Comparison of ENCODE assay signal across 21 cellular contexts in genomic region chr14:30528119-30528518, GRCh38. TPM values are rescaled to one million over a fixed set of nuclear protein-coding genes. Genes with fewer than 3 reads are reported as not detected.
DNase-seq lines count a peak whose midpoint lies in the region; ATAC-seq and TF ChIP-seq lines count a peak whose summit lies in the region.
"Had no signal": no experiment of that assay in that cellular context is flagged by ENCODE, and none has a peak within 500 bp of the region (broad histone marks: within the 10 kb centered on the region; RNA-seq: fewer than 3 reads in every experiment).

No MANE protein-coding gene starts in this region.

- CTCF ChIA-PET in A673 (lab: Charles Lee), result no interaction called here

- peaks cover 13% of the 10 kb centered on the region; the same call in 2 of the 3 replicates for H3K9me3 Mint-ChIP-seq in GM23338
- peaks cover 0 to 3% of the 10 kb centered on the region in 2 donors for H3K9me3 Mint-ChIP-seq in stimulated activated naive B cell treated with anti-CD40 and anti-IgM and Interleukin-4, amounts not matched to agents 10 μg/mL and 1 μg/mL and 100 μg/mL, for 72 hours
- H3K9me3 Mint-ChIP-seq in stimulated activated effector memory CD8-positive, alpha-beta T cell treated with anti-CD3 and anti-CD28 coated beads, Interleukin-12 subunit alpha, Interleukin-12 subunit beta, amount 100 ng/mL, for 72 hours, result no peaks in the 10 kb centered on the region
- H3K9me3 Mint-ChIP-seq: CD4-positive, CD25-positive, alpha-beta regulatory T cell; T-helper 1 cell treated with Interleukin-12 subunit alpha and Interleukin-12 subunit beta and Interleukin-4 antibody, amounts not matched to agents 30 μg/mL and 1 μg/mL, for 36 hours had no signal

- TF ChIP-seq CTCF in A673 (conservative IDR thresholded peaks at IDR 0.05; ENCODE audit: low read depth, low read length) (no peak), GM23338 (conservative IDR thresholded peaks at IDR 0.05; ENCODE audit: low read depth in 2 of 2) (no peak), RWPE2 (IDR thresholded peaks at IDR 0.05; ENCODE audit: poor library complexity, severe bottlenecking) (no peak), fibroblast of pulmonary artery (IDR thresholded peaks at IDR 0.05; ENCODE audit: low read length, missing control alignments) (no peak)

- 0 out of 2 replicates have a peak overlapping the region, but pooled peaks have one; percentile 12 for H2AFZ ChIP-seq in GM23338

- BruUV-seq in A673 (replicated peaks; lab: Mats Ljungman, UMichigan), result no TSS peak

- POLR2A ChIA-PET in A673 (lab: Charles Lee; ENCODE audit: low non-redundant PET), result no interaction called here

- no peaks in the 10 kb centered on the region for H3K36me3 ChIP-seq in A673 (ENCODE audit: insufficient read depth, low read length, poor library complexity, severe bottlenecking)
- H3K36me3 ChIP-seq in GM23338 (ENCODE audit: insufficient read depth), result peaks cover 4% of the 10 kb centered on the region
- no peaks in the 10 kb centered on the region for H3K36me3 ChIP-seq in RWPE2 (ENCODE audit: low read depth)
- H3K36me3 ChIP-seq: HAP-1, MG63, SJSA1 had no signal

- DNase-seq in A673 (ENCODE audit: low spot score), result peak; percentile 7
- DNase-seq in GM23338 (ENCODE audit: low spot score), result peak; percentile 20
- DNase-seq in RWPE2 (ENCODE audit: low spot score), result no peak
- peak; percentile 3 for DNase-seq in fibroblast of pulmonary artery (ENCODE audit: low read depth)
- no peak for DNase-seq in superior temporal gyrus (ENCODE audit: extremely low spot score)
- DNase-seq in glomerular visceral epithelial cell (ENCODE audit: extremely low spot score), result no peak
- no peak for DNase-seq in stimulated activated naive B cell treated with anti-CD40 and anti-IgM and Interleukin-4, amounts not matched to agents 10 μg/mL and 1 μg/mL and 100 μg/mL, for 72 hours
- DNase-seq in stimulated activated effector memory CD8-positive, alpha-beta T cell treated with anti-CD3 and anti-CD28 coated beads, Interleukin-12 subunit alpha, Interleukin-12 subunit beta, amount 100 ng/mL, for 72 hours (ENCODE audit: low spot score in 2 of 2), result no peak
- DNase-seq: CD4-positive, CD25-positive, alpha-beta regulatory T cell; MG63; NCI-H1092; NCI-H1436; NCI-H187 treated with DMSO at 0.1 percent for 48 hours; NCI-H2107; NCI-H748 treated with DMSO at 0.1 percent for 48 hours; NK-92 treated with Interleukin-12 subunit alpha and Interleukin-12 subunit beta, amount 100 ng/mL, for 24 hours had no signal

- no peak overlapping the region for H3K4me3 ChIP-seq in A673 (ENCODE audit: low read depth, low read length, poor library complexity, severe bottlenecking)
- no peak overlapping the region for H3K4me3 ChIP-seq in GM23338
- H3K4me3 ChIP-seq in RWPE2 (ENCODE audit: severe bottlenecking), result no peak overlapping the region
- no peak overlapping the region for H3K4me3 ChIP-seq in fibroblast of pulmonary artery (replicated peaks; ENCODE audit: low read depth, low read length)
- H3K4me3 ChIP-seq: HAP-1, K562, MG63, SJSA1 had no signal

- H3K79me2 ChIP-seq in GM23338 (replicated peaks; ENCODE audit: insufficient read depth), result no peaks in the 10 kb centered on the region

- no peaks in the 10 kb centered on the region for H3K27me3 Mint-ChIP-seq in GM23338 (ENCODE audit: insufficient read depth, low read depth, poor library complexity)
- H3K27me3 Mint-ChIP-seq in stimulated activated naive B cell treated with anti-CD40 and anti-IgM and Interleukin-4, amounts not matched to agents 10 μg/mL and 1 μg/mL and 100 μg/mL, for 72 hours, result no peaks in the 10 kb centered on the region
- H3K27me3 Mint-ChIP-seq: CD4-positive, CD25-positive, alpha-beta regulatory T cell had no signal

- ATAC-seq in GM23338, result peak; percentile 74
- ATAC-seq in RWPE2 (ENCODE audit: low read depth), result 0 out of 3 replicates have a peak, but pooled peaks have one; percentile 43
- ATAC-seq in stimulated activated naive B cell treated with anti-CD40 and anti-IgM and Interleukin-4, amounts not matched to agents 10 μg/mL and 1 μg/mL and 100 μg/mL, for 72 hours (replicated peaks), result no peak
- ATAC-seq in stimulated activated effector memory CD8-positive, alpha-beta T cell treated with anti-CD3 and anti-CD28 coated beads, Interleukin-12 subunit alpha, Interleukin-12 subunit beta, amount 100 ng/mL, for 72 hours, result no peak
- ATAC-seq: K562, Panc1 had no signal

- H3K9me3 ChIP-seq in A673 (ENCODE audit: low read depth, low read length, poor library complexity, severe bottlenecking), result no peaks in the 10 kb centered on the region
- no peaks in the 10 kb centered on the region for H3K9me3 ChIP-seq in RWPE2 (ENCODE audit: severe bottlenecking)
- H3K9me3 ChIP-seq: HAP-1, MG63, SJSA1 had no signal

- H3K9me2 ChIP-seq in GM23338 (ENCODE audit: insufficient read depth), result peaks cover 11% of the 10 kb centered on the region

- no peak overlapping the region for H3K27ac ChIP-seq in A673 (ENCODE audit: low read depth, low read length, poor library complexity, severe bottlenecking)
- H3K27ac ChIP-seq in GM23338 (ENCODE audit: low read depth), result no peak overlapping the region
- H3K27ac ChIP-seq in RWPE2 (ENCODE audit: poor library complexity, severe bottlenecking), result no peak overlapping the region
- H3K27ac ChIP-seq: SJSA1 had no signal

- H3K4me3 Mint-ChIP-seq in GM23338, result no peak overlapping the region
- H3K4me3 Mint-ChIP-seq in stimulated activated naive B cell treated with anti-CD40 and anti-IgM and Interleukin-4, amounts not matched to agents 10 μg/mL and 1 μg/mL and 100 μg/mL, for 72 hours, result no peak overlapping the region
- H3K4me3 Mint-ChIP-seq in stimulated activated effector memory CD8-positive, alpha-beta T cell treated with anti-CD3 and anti-CD28 coated beads, Interleukin-12 subunit alpha, Interleukin-12 subunit beta, amount 100 ng/mL, for 72 hours, result no peak overlapping the region
- H3K4me3 Mint-ChIP-seq: CD4-positive, CD25-positive, alpha-beta regulatory T cell; T-helper 1 cell treated with Interleukin-12 subunit alpha and Interleukin-12 subunit beta and Interleukin-4 antibody, amounts not matched to agents 30 μg/mL and 1 μg/mL, for 36 hours had no signal

- H3F3A ChIP-seq in GM23338 (replicated peaks; ENCODE audit: low read depth), result no peaks in the 10 kb centered on the region

- H4K20me1 ChIP-seq in GM23338 (replicated peaks; ENCODE audit: insufficient read depth), result no peaks in the 10 kb centered on the region

- intact Hi-C loops in A673 (cut with micrococcal nuclease; ENCODE audit: unreplicated experiment), result loop anchor here (10.0 kb wide), 1 partner anchor 1773 kb away; no protein-coding TSS in a partner anchor

- peaks cover 13% of the 10 kb centered on the region; the same call in 1 of the 3 replicates for H3K36me3 Mint-ChIP-seq in GM23338 (ENCODE audit: low read depth)
- no peaks in the 10 kb centered on the region for H3K36me3 Mint-ChIP-seq in stimulated activated naive B cell treated with anti-CD40 and anti-IgM and Interleukin-4, amounts not matched to agents 10 μg/mL and 1 μg/mL and 100 μg/mL, for 72 hours
- no peaks in the 10 kb centered on the region for H3K36me3 Mint-ChIP-seq in stimulated activated effector memory CD8-positive, alpha-beta T cell treated with anti-CD3 and anti-CD28 coated beads, Interleukin-12 subunit alpha, Interleukin-12 subunit beta, amount 100 ng/mL, for 72 hours
- H3K36me3 Mint-ChIP-seq: CD4-positive, CD25-positive, alpha-beta regulatory T cell had no signal

- H3K27me3 ChIP-seq in A673 (replicated peaks; ENCODE audit: insufficient read depth, low read depth, low read length, poor library complexity), result no peaks in the 10 kb centered on the region
- no peaks in the 10 kb centered on the region for H3K27me3 ChIP-seq in GM23338 (ENCODE audit: insufficient read depth)
- H3K27me3 ChIP-seq in RWPE2 (ENCODE audit: insufficient read depth, poor library complexity, severe bottlenecking), result no peaks in the 10 kb centered on the region
- H3K27me3 ChIP-seq: MG63, SJSA1 had no signal

- no peak overlapping the region for H3K27ac Mint-ChIP-seq in GM23338
- no peak overlapping the region for H3K27ac Mint-ChIP-seq in stimulated activated naive B cell treated with anti-CD40 and anti-IgM and Interleukin-4, amounts not matched to agents 10 μg/mL and 1 μg/mL and 100 μg/mL, for 72 hours
- H3K27ac Mint-ChIP-seq in stimulated activated effector memory CD8-positive, alpha-beta T cell treated with anti-CD3 and anti-CD28 coated beads, Interleukin-12 subunit alpha, Interleukin-12 subunit beta, amount 100 ng/mL, for 72 hours, result no peak overlapping the region
- H3K27ac Mint-ChIP-seq: CD4-positive, CD25-positive, alpha-beta regulatory T cell; T-helper 1 cell treated with Interleukin-12 subunit alpha and Interleukin-12 subunit beta and Interleukin-4 antibody, amounts not matched to agents 30 μg/mL and 1 μg/mL, for 36 hours had no signal

- H3K4me1 ChIP-seq in A673 (ENCODE audit: insufficient read depth, low read length, poor library complexity, severe bottlenecking) (no peaks in the 10 kb centered on the region), GM23338 (ENCODE audit: insufficient read depth) (peaks cover 18% of the 10 kb centered on the region), RWPE2 (ENCODE audit: insufficient read depth, poor library complexity, severe bottlenecking) (no peaks in the 10 kb centered on the region)
- H3K4me1 ChIP-seq: HAP-1, SJSA1 had no signal

- peaks cover 22% of the 10 kb centered on the region for H3K4me1 Mint-ChIP-seq in GM23338
- no peaks in the 10 kb centered on the region for H3K4me1 Mint-ChIP-seq in stimulated activated naive B cell treated with anti-CD40 and anti-IgM and Interleukin-4, amounts not matched to agents 10 μg/mL and 1 μg/mL and 100 μg/mL, for 72 hours
- no peaks in the 10 kb centered on the region for H3K4me1 Mint-ChIP-seq in stimulated activated effector memory CD8-positive, alpha-beta T cell treated with anti-CD3 and anti-CD28 coated beads, Interleukin-12 subunit alpha, Interleukin-12 subunit beta, amount 100 ng/mL, for 72 hours
- H3K4me1 Mint-ChIP-seq: CD4-positive, CD25-positive, alpha-beta regulatory T cell had no signal

- H3K4me2 ChIP-seq in GM23338, result 0 out of 2 replicates have a peak overlapping the region, but pooled peaks have one; percentile 72

TF ChIP-seq in GM23338, 12 proteins besides CTCF, POLR2A, EP300 and RAD21 (continues in another document):
- no peak for TF ChIP-seq NANOG (IDR thresholded peaks at IDR 0.05; ENCODE audit: borderline replicate concordance)

RNA-seq across cellular contexts. Expression of gene G2E3, which starts 30.8 kb away (rescaled TPM):
- 51.0 and 51.5 TPM in 2 replicates for total RNA-seq in A673 (2021)
- total RNA-seq in GM23338 (2014; rRNA removed; shearing (Covaris generic)), result 67.4 and 72.4 TPM in 2 replicates
- 87.8 and 113 TPM in 2 replicates for polyA plus RNA-seq in GM23338 (2016; fragmentation: Nextera tagmentation; extraction: Ambion mirVana)

Comparison
In these comparisons a context has a peak if more than half of its experiments do, and no peak if none do; other contexts are left out.
1. DNase-seq: peak in A673 (single experiment), GM23338 (single experiment) and fibroblast of pulmonary artery (single experiment); none in RWPE2 (single experiment), superior temporal gyrus (single experiment), glomerular visceral epithelial cell (single experiment), stimulated activated naive B cell treated with anti-CD40 and anti-IgM and Interleukin-4, amounts not matched to agents 10 μg/mL and 1 μg/mL and 100 μg/mL, for 72 hours (single experiment) and stimulated activated effector memory CD8-positive, alpha-beta T cell treated with anti-CD3 and anti-CD28 coated beads, Interleukin-12 subunit alpha, Interleukin-12 subunit beta, amount 100 ng/mL, for 72 hours (0 of 2).
2. ATAC-seq: peak in GM23338 (single experiment) and RWPE2 (single experiment); none in stimulated activated naive B cell treated with anti-CD40 and anti-IgM and Interleukin-4, amounts not matched to agents 10 μg/mL and 1 μg/mL and 100 μg/mL, for 72 hours (0 of 2) and stimulated activated effector memory CD8-positive, alpha-beta T cell treated with anti-CD3 and anti-CD28 coated beads, Interleukin-12 subunit alpha, Interleukin-12 subunit beta, amount 100 ng/mL, for 72 hours (single experiment).